In the genomic region with DNA sequence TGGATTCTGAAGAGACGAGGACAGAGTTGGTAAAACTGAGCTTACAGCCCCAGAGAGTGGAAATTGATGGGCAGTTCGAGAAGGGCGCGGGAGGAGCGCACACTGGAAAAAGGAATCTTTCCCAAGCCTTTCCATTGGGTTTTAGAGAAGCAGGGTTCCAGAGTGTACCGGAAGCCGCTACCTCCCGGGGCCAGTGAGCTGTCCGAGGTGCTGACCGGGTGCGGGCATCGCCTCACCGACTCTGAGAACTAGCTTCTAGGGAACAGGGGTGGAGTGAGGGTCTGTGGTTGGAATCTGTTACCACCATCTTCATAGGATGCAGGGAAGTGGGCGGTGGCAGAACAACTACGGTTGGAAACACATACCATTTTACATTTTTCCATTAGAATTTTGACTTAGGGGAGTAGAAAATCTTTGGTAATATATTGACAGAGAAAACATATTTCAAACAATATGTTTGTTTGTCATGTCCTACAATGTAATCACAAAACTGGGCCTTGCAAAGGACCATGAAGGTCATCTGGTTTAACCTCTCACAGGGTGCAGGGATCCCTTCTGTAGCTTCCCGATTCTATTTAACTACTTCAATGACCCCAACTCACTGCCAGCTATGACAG, we compare ENCODE assay signal across 1 cellular context.
TF ChIP-seq lines count a peak whose summit lies in the region.

No MANE protein-coding gene starts in this region.

TF ChIP-seq in HepG2, 621 proteins besides CTCF, POLR2A, EP300 and RAD21 (continued from another document and continues in another):
- TF ChIP-seq, protein P1, sequence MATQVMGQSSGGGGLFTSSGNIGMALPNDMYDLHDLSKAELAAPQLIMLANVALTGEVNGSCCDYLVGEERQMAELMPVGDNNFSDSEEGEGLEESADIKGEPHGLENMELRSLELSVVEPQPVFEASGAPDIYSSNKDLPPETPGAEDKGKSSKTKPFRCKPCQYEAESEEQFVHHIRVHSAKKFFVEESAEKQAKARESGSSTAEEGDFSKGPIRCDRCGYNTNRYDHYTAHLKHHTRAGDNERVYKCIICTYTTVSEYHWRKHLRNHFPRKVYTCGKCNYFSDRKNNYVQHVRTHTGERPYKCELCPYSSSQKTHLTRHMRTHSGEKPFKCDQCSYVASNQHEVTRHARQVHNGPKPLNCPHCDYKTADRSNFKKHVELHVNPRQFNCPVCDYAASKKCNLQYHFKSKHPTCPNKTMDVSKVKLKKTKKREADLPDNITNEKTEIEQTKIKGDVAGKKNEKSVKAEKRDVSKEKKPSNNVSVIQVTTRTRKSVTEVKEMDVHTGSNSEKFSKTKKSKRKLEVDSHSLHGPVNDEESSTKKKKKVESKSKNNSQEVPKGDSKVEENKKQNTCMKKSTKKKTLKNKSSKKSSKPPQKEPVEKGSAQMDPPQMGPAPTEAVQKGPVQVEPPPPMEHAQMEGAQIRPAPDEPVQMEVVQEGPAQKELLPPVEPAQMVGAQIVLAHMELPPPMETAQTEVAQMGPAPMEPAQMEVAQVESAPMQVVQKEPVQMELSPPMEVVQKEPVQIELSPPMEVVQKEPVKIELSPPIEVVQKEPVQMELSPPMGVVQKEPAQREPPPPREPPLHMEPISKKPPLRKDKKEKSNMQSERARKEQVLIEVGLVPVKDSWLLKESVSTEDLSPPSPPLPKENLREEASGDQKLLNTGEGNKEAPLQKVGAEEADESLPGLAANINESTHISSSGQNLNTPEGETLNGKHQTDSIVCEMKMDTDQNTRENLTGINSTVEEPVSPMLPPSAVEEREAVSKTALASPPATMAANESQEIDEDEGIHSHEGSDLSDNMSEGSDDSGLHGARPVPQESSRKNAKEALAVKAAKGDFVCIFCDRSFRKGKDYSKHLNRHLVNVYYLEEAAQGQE (IDR thresholded peaks at IDR 0.05; ENCODE audit: borderline replicate concordance in 1 of 2, low read depth in 1 of 2, low read length in 2 of 2), result peak in 1 of 2 experiments; percentile 99
- TF ChIP-seq KLF11 (CRISPR knock-in tag; IDR thresholded peaks at IDR 0.05) (0 out of 2 replicates have a peak, but pooled peaks have one; percentile 81), NPAS2 (CRISPR knock-in tag; IDR thresholded peaks at IDR 0.05; ENCODE audit: borderline replicate concordance) (no peak), ZNF253 (CRISPR knock-in tag; IDR thresholded peaks at IDR 0.05; ENCODE audit: borderline replicate concordance) (no peak), ZNF460 (CRISPR knock-in tag; IDR thresholded peaks at IDR 0.05; ENCODE audit: borderline replicate concordance) (no peak), GATAD1 (CRISPR knock-in tag; IDR thresholded peaks at IDR 0.05) (0 out of 2 replicates have a peak, but pooled peaks have one; percentile 31), ZNF776 (CRISPR knock-in tag; IDR thresholded peaks at IDR 0.05) (no peak), HNRNPK (IDR thresholded peaks at IDR 0.05; ENCODE audit: low read depth, low read length, poor library complexity, severe bottlenecking) (no peak), MXI1 (IDR thresholded peaks at IDR 0.05; ENCODE audit: borderline replicate concordance, low read depth, low read length) (no peak), ZNF274 (CRISPR knock-in tag; IDR thresholded peaks at IDR 0.05) (no peak), ZFP62 (CRISPR knock-in tag; IDR thresholded peaks at IDR 0.05) (no peak), GTF2F1 (IDR thresholded peaks at IDR 0.05; ENCODE audit: low read length) (no peak), TBX3 (IDR thresholded peaks at IDR 0.05; ENCODE audit: borderline replicate concordance) (no peak), ZSCAN9 (CRISPR knock-in tag; IDR thresholded peaks at IDR 0.05; ENCODE audit: borderline replicate concordance) (peak; percentile 95), PHF21A (CRISPR knock-in tag; IDR thresholded peaks at IDR 0.05) (no peak), CCAR2 (optimal IDR thresholded peaks at IDR 0.05; ENCODE audit: low read depth, low read length) (no peak), BCL6 (CRISPR knock-in tag; IDR thresholded peaks at IDR 0.05) (0 out of 2 replicates have a peak, but pooled peaks have one; percentile 27), ZNF841 (CRISPR knock-in tag; IDR thresholded peaks at IDR 0.05; ENCODE audit: borderline replicate concordance) (no peak), ZNF296 (CRISPR knock-in tag; conservative IDR thresholded peaks at IDR 0.05) (no peak), SRF (IDR thresholded peaks at IDR 0.05; ENCODE audit: low read depth, low read length) (no peak), ZNF570 (CRISPR knock-in tag; IDR thresholded peaks at IDR 0.05; ENCODE audit: borderline replicate concordance) (no peak), ZNF451 (CRISPR knock-in tag; IDR thresholded peaks at IDR 0.05) (no peak), ZBTB3 (CRISPR knock-in tag; IDR thresholded peaks at IDR 0.05; ENCODE audit: borderline replicate concordance, low read depth) (no peak), ZNF780A (CRISPR knock-in tag; IDR thresholded peaks at IDR 0.05) (no peak), ELF1 (CRISPR knock-in tag; IDR thresholded peaks at IDR 0.05) (peak; percentile 62), XRCC5 (optimal IDR thresholded peaks at IDR 0.05; ENCODE audit: low read length) (peak; percentile 80), HMGA1 (CRISPR knock-in tag; conservative IDR thresholded peaks at IDR 0.05) (no peak), ZNF605 (CRISPR knock-in tag; IDR thresholded peaks at IDR 0.05) (peak; percentile 37; the same call in 1 of the 2 replicates)
- TF ChIP-seq, protein P2, sequence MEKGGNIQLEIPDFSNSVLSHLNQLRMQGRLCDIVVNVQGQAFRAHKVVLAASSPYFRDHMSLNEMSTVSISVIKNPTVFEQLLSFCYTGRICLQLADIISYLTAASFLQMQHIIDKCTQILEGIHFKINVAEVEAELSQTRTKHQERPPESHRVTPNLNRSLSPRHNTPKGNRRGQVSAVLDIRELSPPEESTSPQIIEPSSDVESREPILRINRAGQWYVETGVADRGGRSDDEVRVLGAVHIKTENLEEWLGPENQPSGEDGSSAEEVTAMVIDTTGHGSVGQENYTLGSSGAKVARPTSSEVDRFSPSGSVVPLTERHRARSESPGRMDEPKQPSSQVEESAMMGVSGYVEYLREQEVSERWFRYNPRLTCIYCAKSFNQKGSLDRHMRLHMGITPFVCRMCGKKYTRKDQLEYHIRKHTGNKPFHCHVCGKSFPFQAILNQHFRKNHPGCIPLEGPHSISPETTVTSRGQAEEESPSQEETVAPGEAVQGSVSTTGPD (CRISPR knock-in tag; IDR thresholded peaks at IDR 0.05), result no peak
- TF ChIP-seq, protein P3, sequence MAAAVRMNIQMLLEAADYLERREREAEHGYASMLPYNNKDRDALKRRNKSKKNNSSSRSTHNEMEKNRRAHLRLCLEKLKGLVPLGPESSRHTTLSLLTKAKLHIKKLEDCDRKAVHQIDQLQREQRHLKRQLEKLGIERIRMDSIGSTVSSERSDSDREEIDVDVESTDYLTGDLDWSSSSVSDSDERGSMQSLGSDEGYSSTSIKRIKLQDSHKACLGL (CRISPR knock-in tag; IDR thresholded peaks at IDR 0.05), result no peak
- TF ChIP-seq, protein P4, sequence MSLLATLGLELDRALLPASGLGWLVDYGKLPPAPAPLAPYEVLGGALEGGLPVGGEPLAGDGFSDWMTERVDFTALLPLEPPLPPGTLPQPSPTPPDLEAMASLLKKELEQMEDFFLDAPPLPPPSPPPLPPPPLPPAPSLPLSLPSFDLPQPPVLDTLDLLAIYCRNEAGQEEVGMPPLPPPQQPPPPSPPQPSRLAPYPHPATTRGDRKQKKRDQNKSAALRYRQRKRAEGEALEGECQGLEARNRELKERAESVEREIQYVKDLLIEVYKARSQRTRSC (CRISPR knock-in tag; IDR thresholded peaks at IDR 0.05; ENCODE audit: low read depth), result no peak
- TF ChIP-seq, protein P5, sequence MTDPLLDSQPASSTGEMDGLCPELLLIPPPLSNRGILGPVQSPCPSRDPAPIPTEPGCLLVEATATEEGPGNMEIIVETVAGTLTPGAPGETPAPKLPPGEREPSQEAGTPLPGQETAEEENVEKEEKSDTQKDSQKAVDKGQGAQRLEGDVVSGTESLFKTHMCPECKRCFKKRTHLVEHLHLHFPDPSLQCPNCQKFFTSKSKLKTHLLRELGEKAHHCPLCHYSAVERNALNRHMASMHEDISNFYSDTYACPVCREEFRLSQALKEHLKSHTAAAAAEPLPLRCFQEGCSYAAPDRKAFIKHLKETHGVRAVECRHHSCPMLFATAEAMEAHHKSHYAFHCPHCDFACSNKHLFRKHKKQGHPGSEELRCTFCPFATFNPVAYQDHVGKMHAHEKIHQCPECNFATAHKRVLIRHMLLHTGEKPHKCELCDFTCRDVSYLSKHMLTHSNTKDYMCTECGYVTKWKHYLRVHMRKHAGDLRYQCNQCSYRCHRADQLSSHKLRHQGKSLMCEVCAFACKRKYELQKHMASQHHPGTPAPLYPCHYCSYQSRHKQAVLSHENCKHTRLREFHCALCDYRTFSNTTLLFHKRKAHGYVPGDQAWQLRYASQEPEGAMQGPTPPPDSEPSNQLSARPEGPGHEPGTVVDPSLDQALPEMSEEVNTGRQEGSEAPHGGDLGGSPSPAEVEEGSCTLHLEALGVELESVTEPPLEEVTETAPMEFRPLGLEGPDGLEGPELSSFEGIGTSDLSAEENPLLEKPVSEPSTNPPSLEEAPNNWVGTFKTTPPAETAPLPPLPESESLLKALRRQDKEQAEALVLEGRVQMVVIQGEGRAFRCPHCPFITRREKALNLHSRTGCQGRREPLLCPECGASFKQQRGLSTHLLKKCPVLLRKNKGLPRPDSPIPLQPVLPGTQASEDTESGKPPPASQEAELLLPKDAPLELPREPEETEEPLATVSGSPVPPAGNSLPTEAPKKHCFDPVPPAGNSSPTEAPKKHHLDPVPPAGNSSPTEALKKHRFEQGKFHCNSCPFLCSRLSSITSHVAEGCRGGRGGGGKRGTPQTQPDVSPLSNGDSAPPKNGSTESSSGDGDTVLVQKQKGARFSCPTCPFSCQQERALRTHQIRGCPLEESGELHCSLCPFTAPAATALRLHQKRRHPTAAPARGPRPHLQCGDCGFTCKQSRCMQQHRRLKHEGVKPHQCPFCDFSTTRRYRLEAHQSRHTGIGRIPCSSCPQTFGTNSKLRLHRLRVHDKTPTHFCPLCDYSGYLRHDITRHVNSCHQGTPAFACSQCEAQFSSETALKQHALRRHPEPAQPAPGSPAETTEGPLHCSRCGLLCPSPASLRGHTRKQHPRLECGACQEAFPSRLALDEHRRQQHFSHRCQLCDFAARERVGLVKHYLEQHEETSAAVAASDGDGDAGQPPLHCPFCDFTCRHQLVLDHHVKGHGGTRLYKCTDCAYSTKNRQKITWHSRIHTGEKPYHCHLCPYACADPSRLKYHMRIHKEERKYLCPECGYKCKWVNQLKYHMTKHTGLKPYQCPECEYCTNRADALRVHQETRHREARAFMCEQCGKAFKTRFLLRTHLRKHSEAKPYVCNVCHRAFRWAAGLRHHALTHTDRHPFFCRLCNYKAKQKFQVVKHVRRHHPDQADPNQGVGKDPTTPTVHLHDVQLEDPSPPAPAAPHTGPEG (CRISPR knock-in tag; IDR thresholded peaks at IDR 0.05), result no peak
- TF ChIP-seq, protein P6, sequence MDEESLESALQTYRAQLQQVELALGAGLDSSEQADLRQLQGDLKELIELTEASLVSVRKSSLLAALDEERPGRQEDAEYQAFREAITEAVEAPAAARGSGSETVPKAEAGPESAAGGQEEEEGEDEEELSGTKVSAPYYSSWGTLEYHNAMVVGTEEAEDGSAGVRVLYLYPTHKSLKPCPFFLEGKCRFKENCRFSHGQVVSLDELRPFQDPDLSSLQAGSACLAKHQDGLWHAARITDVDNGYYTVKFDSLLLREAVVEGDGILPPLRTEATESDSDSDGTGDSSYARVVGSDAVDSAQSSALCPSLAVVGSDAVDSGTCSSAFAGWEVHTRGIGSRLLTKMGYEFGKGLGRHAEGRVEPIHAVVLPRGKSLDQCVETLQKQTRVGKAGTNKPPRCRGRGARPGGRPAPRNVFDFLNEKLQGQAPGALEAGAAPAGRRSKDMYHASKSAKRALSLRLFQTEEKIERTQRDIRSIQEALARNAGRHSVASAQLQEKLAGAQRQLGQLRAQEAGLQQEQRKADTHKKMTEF (CRISPR knock-in tag; IDR thresholded peaks at IDR 0.05), result no peak
- TF ChIP-seq, protein P7, sequence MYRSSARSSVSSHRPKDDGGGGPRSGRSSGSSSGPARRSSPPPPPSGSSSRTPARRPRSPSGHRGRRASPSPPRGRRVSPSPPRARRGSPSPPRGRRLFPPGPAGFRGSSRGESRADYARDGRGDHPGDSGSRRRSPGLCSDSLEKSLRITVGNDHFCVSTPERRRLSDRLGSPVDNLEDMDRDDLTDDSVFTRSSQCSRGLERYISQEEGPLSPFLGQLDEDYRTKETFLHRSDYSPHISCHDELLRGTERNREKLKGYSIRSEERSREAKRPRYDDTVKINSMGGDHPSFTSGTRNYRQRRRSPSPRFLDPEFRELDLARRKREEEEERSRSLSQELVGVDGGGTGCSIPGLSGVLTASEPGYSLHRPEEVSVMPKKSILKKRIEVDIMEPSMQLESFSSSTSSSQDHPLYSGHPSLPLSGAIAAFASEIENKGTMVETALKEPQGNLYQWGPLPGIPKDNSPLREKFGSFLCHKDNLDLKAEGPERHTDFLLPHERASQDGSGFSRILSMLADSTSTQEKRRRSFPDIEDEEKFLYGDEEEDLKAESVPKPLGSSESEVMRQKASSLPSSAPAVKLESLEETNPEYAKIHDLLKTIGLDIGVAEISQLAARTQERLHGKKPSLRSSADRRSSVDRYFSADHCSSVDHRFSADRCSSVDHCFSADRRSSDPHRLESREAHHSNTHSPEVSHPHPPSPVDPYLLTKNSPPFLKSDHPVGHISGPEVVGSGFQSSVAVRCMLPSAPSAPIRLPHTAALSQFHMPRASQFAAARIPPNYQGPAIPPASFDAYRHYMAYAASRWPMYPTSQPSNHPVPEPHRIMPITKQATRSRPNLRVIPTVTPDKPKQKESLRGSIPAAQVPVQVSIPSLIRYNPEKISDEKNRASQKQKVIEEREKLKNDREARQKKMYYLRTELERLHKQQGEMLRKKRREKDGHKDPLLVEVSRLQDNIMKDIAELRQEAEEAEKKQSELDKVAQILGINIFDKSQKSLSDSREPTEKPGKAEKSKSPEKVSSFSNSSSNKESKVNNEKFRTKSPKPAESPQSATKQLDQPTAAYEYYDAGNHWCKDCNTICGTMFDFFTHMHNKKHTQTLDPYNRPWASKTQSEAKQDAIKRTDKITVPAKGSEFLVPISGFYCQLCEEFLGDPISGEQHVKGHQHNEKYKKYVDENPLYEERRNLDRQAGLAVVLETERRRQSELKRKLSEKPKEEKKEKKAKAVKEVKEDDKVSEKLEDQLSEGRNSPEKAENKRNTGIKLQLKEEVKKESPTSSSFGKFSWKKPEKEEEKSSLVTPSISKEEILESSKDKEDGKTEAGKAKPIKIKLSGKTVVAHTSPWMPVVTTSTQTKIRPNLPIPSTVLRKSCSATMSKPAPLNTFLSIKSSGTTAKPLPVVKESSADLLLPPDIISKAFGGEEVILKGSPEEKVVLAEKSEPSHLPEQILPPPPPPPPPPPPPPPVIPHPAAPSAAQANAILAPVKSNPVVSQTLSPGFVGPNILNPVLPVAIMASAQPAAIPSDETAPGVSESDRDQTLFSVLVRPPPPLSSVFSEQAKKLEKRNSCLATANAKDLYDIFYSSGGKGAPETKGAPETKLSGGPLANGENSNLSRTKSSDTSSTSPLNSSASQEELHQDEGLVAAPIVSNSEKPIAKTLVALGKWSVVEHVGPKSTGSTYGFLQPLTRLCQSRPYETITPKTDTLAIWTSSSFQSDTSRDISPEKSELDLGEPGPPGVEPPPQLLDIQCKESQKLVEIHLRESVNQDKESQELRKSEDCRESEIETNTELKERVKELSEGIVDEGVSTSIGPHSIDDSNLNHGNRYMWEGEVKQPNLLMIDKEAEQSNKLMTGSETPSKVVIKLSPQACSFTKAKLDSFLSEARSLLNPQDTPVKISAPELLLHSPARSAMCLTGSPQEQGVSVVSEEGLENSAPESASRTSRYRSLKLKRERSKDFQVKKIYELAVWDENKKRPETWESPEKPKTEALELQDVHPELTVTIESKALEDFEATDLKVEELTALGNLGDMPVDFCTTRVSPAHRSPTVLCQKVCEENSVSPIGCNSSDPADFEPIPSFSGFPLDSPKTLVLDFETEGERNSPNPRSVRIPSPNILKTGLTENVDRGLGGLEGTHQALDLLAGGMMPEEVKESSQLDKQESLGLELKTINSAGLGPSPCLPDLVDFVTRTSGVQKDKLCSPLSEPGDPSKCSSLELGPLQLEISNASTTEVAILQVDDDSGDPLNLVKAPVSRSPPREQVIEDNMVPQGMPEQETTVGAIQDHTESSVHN (CRISPR knock-in tag; IDR thresholded peaks at IDR 0.05), result no peak
